ENCODE assay signal across 20 cellular contexts in genomic region chr4:79638735-79639134, GRCh38.
"Had no signal": no experiment of that assay in that cellular context is flagged by ENCODE, and none has a peak within 500 bp of the region (broad histone marks: within the 10 kb centered on the region; RNA-seq: fewer than 3 reads in every experiment).

No MANE protein-coding gene starts in this region.

- H3K27ac ChIP-seq: foreskin keratinocyte, left ventricle myocardium inferior, lower lobe of right lung, neural progenitor cell, pancreas, stomach, thoracic aorta, transverse colon had no signal

- H3K9me3 ChIP-seq: left ventricle myocardium inferior, lower lobe of right lung, pancreas, stomach, thoracic aorta, transverse colon had no signal

- ATAC-seq: foreskin keratinocyte; left cardiac atrium; lower lobe of right lung; natural killer cell treated with Interleukin-12 subunit alpha and Interleukin-12 subunit beta and Interleukin-15 and Interleukin-18, amount 100 ng/mL, for 72 hours; pancreas; right cardiac atrium had no signal

- H3K9ac ChIP-seq: neural progenitor cell had no signal

- H3K27me3 ChIP-seq: foreskin keratinocyte, neural progenitor cell, pancreas, stomach, transverse colon had no signal

- H2AFZ ChIP-seq: neural progenitor cell had no signal

- H3K4me1 ChIP-seq: foreskin keratinocyte, left ventricle myocardium inferior, lower lobe of right lung, neural progenitor cell, pancreas, stomach, transverse colon had no signal

- H3K4me2 ChIP-seq: neural progenitor cell had no signal

- DNase-seq: dermis blood vessel endothelial cell; erythroblast; foreskin keratinocyte; kidney; left cardiac atrium; left ventricle myocardium inferior; lower lobe of right lung; midbrain; nucleus accumbens; pancreas; right cardiac atrium; small intestine; stimulated activated CD4-positive, alpha-beta T cell treated with anti-CD3 and anti-CD28 coated beads, Interleukin-12 subunit alpha, Interleukin-12 subunit beta, amount 100 ng/mL, for 4 hours; stimulated activated naive CD4-positive, alpha-beta T cell; stomach; substantia nigra; transverse colon had no signal

- H3K4me3 ChIP-seq: left ventricle myocardium inferior, lower lobe of right lung, neural progenitor cell, pancreas, stomach, thoracic aorta, transverse colon had no signal

- H3K36me3 ChIP-seq: left ventricle myocardium inferior, lower lobe of right lung, neural progenitor cell, pancreas, stomach, thoracic aorta, transverse colon had no signal
